ENCODE assay signal across 14 cellular contexts in the genomic region with DNA sequence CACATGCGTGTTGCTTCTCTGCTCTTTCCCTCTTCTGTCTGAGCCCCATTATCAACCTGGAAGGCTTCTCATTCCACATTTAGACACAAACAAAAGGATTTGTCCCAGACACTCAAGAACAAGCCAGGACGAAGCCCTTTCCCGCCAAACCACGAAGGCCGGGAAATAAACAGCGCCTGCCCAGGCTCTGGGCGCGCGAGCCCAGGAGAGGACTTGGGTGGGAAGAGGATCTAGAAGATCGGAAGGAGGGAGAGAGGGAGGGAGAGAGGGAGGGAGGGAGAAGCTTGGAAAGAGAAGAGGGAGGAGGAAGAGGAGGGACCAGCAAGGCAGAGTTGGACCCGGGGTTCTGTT. TPM values are rescaled to one million over a fixed set of nuclear protein-coding genes. Genes with fewer than 3 reads are reported as not detected.
A peak's percentile ranks its signal among the peaks of the same experiment; 100 is the strongest.
DNase-seq lines count a peak whose midpoint lies in the region; ATAC-seq and TF ChIP-seq lines count a peak whose summit lies in the region.
"Had no signal": no experiment of that assay in that cellular context is flagged by ENCODE, and none has a peak within 500 bp of the region (broad histone marks: within the 10 kb centered on the region; RNA-seq: fewer than 3 reads in every experiment).

No MANE protein-coding gene starts in this region.

- peak overlapping the region in 3 of 4 donors; percentile 30 to 70 (median 70) for H3K4me3 Mint-ChIP-seq in CD4-positive, CD25-positive, alpha-beta regulatory T cell
- peak overlapping the region; percentile 70 for H3K4me3 Mint-ChIP-seq in central memory CD8-positive, alpha-beta T cell
- peak overlapping the region in 8 of 10 donors; percentile 51 to 89 (median 74) for H3K4me3 Mint-ChIP-seq in naive thymus-derived CD8-positive, alpha-beta T cell

- H3K4me1 Mint-ChIP-seq in CD4-positive, CD25-positive, alpha-beta regulatory T cell = peaks cover 12 to 49% (median 33%) of the 10 kb centered on the region in 4 donors
- H3K4me1 Mint-ChIP-seq in central memory CD8-positive, alpha-beta T cell = peaks cover 24% of the 10 kb centered on the region
- H3K4me1 Mint-ChIP-seq in naive thymus-derived CD8-positive, alpha-beta T cell = peaks cover 13 to 46% (median 38%) of the 10 kb centered on the region in 4 donors

- no peak overlapping the region for H3K27ac ChIP-seq in CD4-positive, CD25-positive, alpha-beta regulatory T cell (ENCODE audit: insufficient read depth, low read length, poor library complexity, severe bottlenecking)
- no peak overlapping the region for H3K27ac ChIP-seq in Peyer's patch
- no peak overlapping the region for H3K27ac ChIP-seq in psoas muscle
- H3K27ac ChIP-seq: brain microvascular endothelial cell, foreskin keratinocyte had no signal

- H3K4me3 ChIP-seq in CD4-positive, CD25-positive, alpha-beta regulatory T cell (ENCODE audit: low read depth, low read length) = no peak overlapping the region
- H3K4me3 ChIP-seq in Peyer's patch (no peak overlapping the region), psoas muscle (no peak overlapping the region)

- POLR2A ChIA-PET in naive thymus-derived CD8-positive, alpha-beta T cell (lab: Charles Lee) = no interaction called here

- no peak for TF ChIP-seq POLR2A in Peyer's patch (IDR thresholded peaks at IDR 0.05)

- intact Hi-C loops in psoas muscle (cut with DNase I) = no loop called here

- no peaks in the 10 kb centered on the region for H3K36me3 ChIP-seq in CD4-positive, CD25-positive, alpha-beta regulatory T cell (ENCODE audit: control insufficient read depth, insufficient read depth, low read length)
- H3K36me3 ChIP-seq in ES-I3 (ENCODE audit: insufficient read depth, low read length) (no peaks in the 10 kb centered on the region), Peyer's patch (no peaks in the 10 kb centered on the region), psoas muscle (ENCODE audit: insufficient read depth in 1 of 2, low read depth in 1 of 2) (no peaks in the 10 kb centered on the region)
- H3K36me3 ChIP-seq: brain microvascular endothelial cell had no signal

- no peaks in the 10 kb centered on the region for H3K36me3 Mint-ChIP-seq in CD4-positive, CD25-positive, alpha-beta regulatory T cell
- H3K36me3 Mint-ChIP-seq in central memory CD8-positive, alpha-beta T cell (ENCODE audit: insufficient read depth) = peaks cover 23% of the 10 kb centered on the region
- peaks cover 0 to 14% (median 6%) of the 10 kb centered on the region in 3 donors for H3K36me3 Mint-ChIP-seq in naive thymus-derived CD8-positive, alpha-beta T cell

- whole genome bisulfite sequencing in psoas muscle, 3 donors = 44 to 55% (median 49%) methylated on average over 11 of the region's 11 CpGs

- no peak for ATAC-seq in CD4-positive, CD25-positive, alpha-beta regulatory T cell (ENCODE audit: low read depth in 2 of 2)
- no peak for ATAC-seq in central memory CD8-positive, alpha-beta T cell (replicated peaks; ENCODE audit: extremely low read depth, poor library complexity, severe bottlenecking)
- ATAC-seq in naive thymus-derived CD8-positive, alpha-beta T cell = no peak
- ATAC-seq in psoas muscle = no peak
- ATAC-seq: foreskin keratinocyte, HCT116 had no signal

- peak overlapping the region; percentile 29; the same call in 1 of the 2 replicates for H3K9ac ChIP-seq in ES-I3 (ENCODE audit: low read depth, low read length)

- H3K27ac Mint-ChIP-seq in CD4-positive, CD25-positive, alpha-beta regulatory T cell = no peak overlapping the region
- no peak overlapping the region for H3K27ac Mint-ChIP-seq in central memory CD8-positive, alpha-beta T cell (ENCODE audit: low read depth)
- H3K27ac Mint-ChIP-seq in naive thymus-derived CD8-positive, alpha-beta T cell = peak overlapping the region in 1 of 10 donors; percentile 49

- H3K9me3 ChIP-seq in CD4-positive, CD25-positive, alpha-beta regulatory T cell (ENCODE audit: control insufficient read depth in 2 of 2, low read length in 2 of 2) = peaks cover 0 to 4% of the 10 kb centered on the region in 2 experiments
- H3K9me3 ChIP-seq in ES-I3 (ENCODE audit: control insufficient read depth, insufficient read depth, low read length) (no peaks in the 10 kb centered on the region), Peyer's patch (no peaks in the 10 kb centered on the region), psoas muscle (no peaks in the 10 kb centered on the region)

- no peak for DNase-seq in CD4-positive, CD25-positive, alpha-beta regulatory T cell
- no peak for DNase-seq in central memory CD8-positive, alpha-beta T cell (ENCODE audit: low spot score in 2 of 2)
- no peak for DNase-seq in naive thymus-derived CD8-positive, alpha-beta T cell
- DNase-seq in Peyer's patch (no peak), Ammon's horn (ENCODE audit: low spot score) (no peak), AG08395 (ENCODE audit: low spot score) (no peak), psoas muscle (no peak)
- DNase-seq: brain microvascular endothelial cell; effector CD8-positive, alpha-beta T cell; foreskin keratinocyte; kidney; NCI-H345 had no signal

- peaks cover 99% of the 10 kb centered on the region for H3K27me3 Mint-ChIP-seq in CD4-positive, CD25-positive, alpha-beta regulatory T cell
- peaks cover 98% of the 10 kb centered on the region for H3K27me3 Mint-ChIP-seq in central memory CD8-positive, alpha-beta T cell
- H3K27me3 Mint-ChIP-seq in naive thymus-derived CD8-positive, alpha-beta T cell = peaks cover 54 to 100% (median 84%) of the 10 kb centered on the region in 5 donors

- TF ChIP-seq CTCF in Peyer's patch (IDR thresholded peaks at IDR 0.05) (no peak), psoas muscle (IDR thresholded peaks at IDR 0.05) (no peak)

- H3K9me3 Mint-ChIP-seq in CD4-positive, CD25-positive, alpha-beta regulatory T cell = peaks cover 0 to 8% (median 1%) of the 10 kb centered on the region in 7 donors
- H3K9me3 Mint-ChIP-seq in central memory CD8-positive, alpha-beta T cell = no peaks in the 10 kb centered on the region
- peaks cover 0 to 20% (median 2%) of the 10 kb centered on the region in 9 donors for H3K9me3 Mint-ChIP-seq in naive thymus-derived CD8-positive, alpha-beta T cell

- H3K4me1 ChIP-seq in CD4-positive, CD25-positive, alpha-beta regulatory T cell (ENCODE audit: control insufficient read depth, insufficient read depth, low read length, poor library complexity, severe bottlenecking) = peaks cover 36% of the 10 kb centered on the region
- H3K4me1 ChIP-seq in ES-I3 (ENCODE audit: insufficient read depth, low read length) = peaks cover 11% of the 10 kb centered on the region
- peaks cover 6 to 35% (median 14%) of the 10 kb centered on the region in 4 donors for H3K4me1 ChIP-seq in Peyer's patch
- H3K4me1 ChIP-seq in psoas muscle = peaks cover 13% of the 10 kb centered on the region
- H3K4me1 ChIP-seq: foreskin keratinocyte had no signal

- H3K27me3 ChIP-seq in CD4-positive, CD25-positive, alpha-beta regulatory T cell (ENCODE audit: control insufficient read depth, insufficient read depth, low read length) = peaks cover 52% of the 10 kb centered on the region
- H3K27me3 ChIP-seq in Peyer's patch (peaks cover 0 to 70% of the 10 kb centered on the region in 2 donors), psoas muscle (ENCODE audit: insufficient read depth in 3 of 3, low read length in 2 of 3) (peaks cover 0 to 65% (median 20%) of the 10 kb centered on the region in 3 donors)

RNA-seq across cellular contexts. Expression of gene SP9, which starts 6.8 kb away (rescaled TPM):
- total RNA-seq in CD4-positive, CD25-positive, alpha-beta regulatory T cell = not detected
- not detected for polyA plus RNA-seq in CD4-positive, CD25-positive, alpha-beta regulatory T cell
- total RNA-seq in naive thymus-derived CD8-positive, alpha-beta T cell = not detected
- polyA plus RNA-seq in naive thymus-derived CD8-positive, alpha-beta T cell = not detected
- not detected for total RNA-seq in Peyer's patch
- under 1 TPM in 2 of 4 donors, not detected in 2; 0.58 to 0.95 TPM for total RNA-seq in psoas muscle
- under 1 TPM in 2 of 3 donors, not detected in 1; 0.03 to 0.14 TPM for polyA plus RNA-seq in psoas muscle
- total RNA-seq: foreskin keratinocyte, kidney had no signal
- polyA plus RNA-seq: foreskin keratinocyte had no signal
